ENCODE assay signal across 19 cellular contexts in genomic region chr20:4722993-4723392, GRCh38. TPM values are rescaled to one million over a fixed set of nuclear protein-coding genes. Genes with fewer than 3 reads are reported as not detected.
DNase-seq lines count a peak whose midpoint lies in the region; ATAC-seq and TF ChIP-seq lines count a peak whose summit lies in the region.
"Had no signal": no experiment of that assay in that cellular context is flagged by ENCODE, and none has a peak within 500 bp of the region (broad histone marks: within the 10 kb centered on the region; RNA-seq: fewer than 3 reads in every experiment).

No MANE protein-coding gene starts in this region.

- no peaks in the 10 kb centered on the region for H3K27me3 ChIP-seq in endodermal cell (ENCODE audit: control insufficient read depth, insufficient read depth, low read length, poor library complexity, severe bottlenecking)
- peaks cover 0 to 5% (median 0%) of the 10 kb centered on the region in 3 experiments for H3K27me3 ChIP-seq in neuronal stem cell (ENCODE audit: control insufficient read depth in 3 of 3, insufficient read depth in 3 of 3, low read depth in 1 of 3, low read length in 3 of 3)
- H3K27me3 ChIP-seq in prostate gland (replicated peaks; ENCODE audit: insufficient read depth) = no peaks in the 10 kb centered on the region
- H3K27me3 ChIP-seq: BLaER1 had no signal

- H3K23ac ChIP-seq in neuronal stem cell (ENCODE audit: low read depth, low read length, poor library complexity) = no peak overlapping the region

- TF ChIP-seq CTCF in natural killer cell (IDR thresholded peaks at IDR 0.05) (no peak), endodermal cell (conservative IDR thresholded peaks at IDR 0.05) (no peak), prostate gland (IDR thresholded peaks at IDR 0.05) (no peak)

- H3K9me3 ChIP-seq in endodermal cell (ENCODE audit: control insufficient read depth, low read length) = no peaks in the 10 kb centered on the region
- H3K9me3 ChIP-seq in neuronal stem cell (replicated peaks in 1 of 2; ENCODE audit: control insufficient read depth in 2 of 2, insufficient read depth in 1 of 2, low read depth in 1 of 2, low read length in 2 of 2) = peaks cover 4% of the 10 kb centered on the region in 2 donors
- no peaks in the 10 kb centered on the region for H3K9me3 ChIP-seq in prostate gland
- H3K9me3 ChIP-seq: BLaER1, Caco-2 had no signal

- 86 to 89% methylated on average over 1 to 4 of the region's 4 CpGs for WGBS in endodermal cell (ENCODE audit: insufficient coverage in 1 of 2, insufficient read length in 1 of 2), 2 experiments
- WGBS in neuronal stem cell (ENCODE audit: extremely low coverage in 2 of 2, insufficient read length in 2 of 2, insufficient replicate concordance in 1 of 2), 2 donors = no CpG with 5 or more reads among the region's 4 CpGs
- 72% methylated on average over 4 of the region's 4 CpGs for WGBS in prostate gland

- H2AFZ ChIP-seq in neuronal stem cell (ENCODE audit: low read length) = no peak overlapping the region
- H2AFZ ChIP-seq: GM23248 had no signal

- H3K4me2 ChIP-seq in neuronal stem cell (ENCODE audit: insufficient read depth, low read length, poor library complexity, severe bottlenecking) = no peak overlapping the region
- H3K4me2 ChIP-seq: BLaER1 had no signal

- no peak overlapping the region for H3K27ac Mint-ChIP-seq in natural killer cell treated with Interleukin-12 subunit alpha and Interleukin-12 subunit beta and Interleukin-15 and Interleukin-18, amount 100 ng/mL, for 72 hours
- no peak overlapping the region for H3K27ac Mint-ChIP-seq in natural killer cell
- H3K27ac Mint-ChIP-seq in endodermal cell = peak overlapping the region; percentile 68
- H3K27ac Mint-ChIP-seq: B cell; CD8-positive, alpha-beta T cell had no signal

- H3K27me3 Mint-ChIP-seq in natural killer cell treated with Interleukin-12 subunit alpha and Interleukin-12 subunit beta and Interleukin-15 and Interleukin-18, amount 100 ng/mL, for 72 hours = no peaks in the 10 kb centered on the region
- H3K27me3 Mint-ChIP-seq in natural killer cell (ENCODE audit: low read depth in 2 of 2) (no peaks in the 10 kb centered on the region), endodermal cell (ENCODE audit: insufficient read depth) (no peaks in the 10 kb centered on the region)
- H3K27me3 Mint-ChIP-seq: B cell; CD4-positive, CD25-positive, alpha-beta regulatory T cell had no signal

- no peak overlapping the region for H3K27ac ChIP-seq in endodermal cell (ENCODE audit: low read depth, low read length)
- H3K27ac ChIP-seq in neuronal stem cell (replicated peaks; ENCODE audit: low read length) = no peak overlapping the region
- H3K27ac ChIP-seq in prostate gland = no peak overlapping the region
- H3K27ac ChIP-seq: BLaER1, C4-2B, GM23248 had no signal

- intact Hi-C loops in natural killer cell (cut with micrococcal nuclease) (no loop called here), prostate gland (cut with DNase I) (loop anchor here (5.0 kb wide), 1 partner anchor 616 kb away; no protein-coding TSS in a partner anchor)

- H2BK12ac ChIP-seq in neuronal stem cell (ENCODE audit: low read length) = no peak overlapping the region

- H3K9ac ChIP-seq in endodermal cell (ENCODE audit: extremely low read depth, low read length, poor library complexity, severe bottlenecking) (peak overlapping the region; percentile 70), neuronal stem cell (ENCODE audit: low read depth, low read length, poor library complexity) (no peak overlapping the region)
- H3K9ac ChIP-seq: BLaER1, GM23248 had no signal

- no peak overlapping the region for H4K8ac ChIP-seq in neuronal stem cell (ENCODE audit: low read depth, low read length)

- H3K36me3 Mint-ChIP-seq in natural killer cell treated with Interleukin-12 subunit alpha and Interleukin-12 subunit beta and Interleukin-15 and Interleukin-18, amount 100 ng/mL, for 72 hours = no peaks in the 10 kb centered on the region
- no peaks in the 10 kb centered on the region for H3K36me3 Mint-ChIP-seq in natural killer cell
- no peaks in the 10 kb centered on the region for H3K36me3 Mint-ChIP-seq in endodermal cell (ENCODE audit: low read depth)
- H3K36me3 Mint-ChIP-seq: CD4-positive, CD25-positive, alpha-beta regulatory T cell; CD8-positive, alpha-beta T cell had no signal

- H3K4me3 ChIP-seq in endodermal cell (ENCODE audit: low read length) (peak overlapping the region; percentile 61), neuronal stem cell (ENCODE audit: low read length in 2 of 2) (no peak overlapping the region), prostate gland (no peak overlapping the region)
- H3K4me3 ChIP-seq: BLaER1, GM23248 had no signal

- no peak overlapping the region for H2BK120ac ChIP-seq in neuronal stem cell (ENCODE audit: low read depth, low read length)

- no peak for TF ChIP-seq POLR2A in prostate gland (IDR thresholded peaks at IDR 0.05)

- H3K36me3 ChIP-seq in endodermal cell (ENCODE audit: control insufficient read depth, insufficient read depth, low read length) (no peaks in the 10 kb centered on the region), neuronal stem cell (replicated peaks in 1 of 2; ENCODE audit: control insufficient read depth in 2 of 2, insufficient read depth in 2 of 2, low read length in 2 of 2) (no peaks in the 10 kb centered on the region), prostate gland (no peaks in the 10 kb centered on the region)
- H3K36me3 ChIP-seq: BLaER1 had no signal

- no peak for ATAC-seq in natural killer cell treated with Interleukin-12 subunit alpha and Interleukin-12 subunit beta and Interleukin-15 and Interleukin-18, amount 100 ng/mL, for 72 hours
- ATAC-seq in natural killer cell (no peak), GM21786 (IDR thresholded peaks at IDR 0.05; ENCODE audit: unreplicated experiment) (no peak)
- ATAC-seq: CD8-positive, alpha-beta T cell had no signal

- H4K91ac ChIP-seq in neuronal stem cell (ENCODE audit: low read depth, low read length, poor library complexity) = no peak overlapping the region

- peaks cover 10 to 23% of the 10 kb centered on the region in 2 donors for H3K4me1 Mint-ChIP-seq in natural killer cell treated with Interleukin-12 subunit alpha and Interleukin-12 subunit beta and Interleukin-15 and Interleukin-18, amount 100 ng/mL, for 72 hours (ENCODE audit: low read depth in 2 of 2)
- H3K4me1 Mint-ChIP-seq in natural killer cell (peaks cover 21 to 24% of the 10 kb centered on the region in 2 donors), endodermal cell (peaks cover 26% of the 10 kb centered on the region)

- H3K4me1 ChIP-seq in endodermal cell (ENCODE audit: control insufficient read depth, insufficient read depth, low read length) = peaks cover 11% of the 10 kb centered on the region
- peaks cover 7% of the 10 kb centered on the region in 2 donors for H3K4me1 ChIP-seq in neuronal stem cell (ENCODE audit: control insufficient read depth in 2 of 2, insufficient read depth in 1 of 2, low read depth in 1 of 2, low read length in 2 of 2)
- no peaks in the 10 kb centered on the region for H3K4me1 ChIP-seq in prostate gland (replicated peaks)

- H3K18ac ChIP-seq in neuronal stem cell (ENCODE audit: low read length) = no peak overlapping the region

- H3K14ac ChIP-seq in neuronal stem cell (ENCODE audit: low read length) = peak overlapping the region; percentile 6

- H3K79me1 ChIP-seq in neuronal stem cell (ENCODE audit: low read depth, low read length) = no peaks in the 10 kb centered on the region

- no peak overlapping the region for H3K4ac ChIP-seq in neuronal stem cell (ENCODE audit: low read length)

- no peak overlapping the region for H2BK5ac ChIP-seq in neuronal stem cell (ENCODE audit: low read length)

- H2BK15ac ChIP-seq in neuronal stem cell (ENCODE audit: low read length) = no peak overlapping the region

- DNase-seq in natural killer cell treated with Interleukin-12 subunit alpha and Interleukin-12 subunit beta and Interleukin-15 and Interleukin-18, amount 100 ng/mL, for 72 hours (ENCODE audit: low spot score) = peak; percentile 42
- DNase-seq in natural killer cell = no peak
- no peak for DNase-seq in endodermal cell
- no peak for DNase-seq in neuronal stem cell (ENCODE audit: low spot score)
- no peak for DNase-seq in prostate gland (ENCODE audit: low spot score)
- DNase-seq in HuH-7 (ENCODE audit: low spot score) = no peak
- DNase-seq: 8988T; Caco-2; CD4-positive, CD25-positive, alpha-beta regulatory T cell; CD8-positive, alpha-beta T cell; DMS153; DND-41; GM23248; H7; HCEC 1CT had no signal

- peak overlapping the region; percentile 50 for H2AK5ac ChIP-seq in neuronal stem cell (ENCODE audit: low read depth, low read length)

- H3K9me3 Mint-ChIP-seq in natural killer cell treated with Interleukin-12 subunit alpha and Interleukin-12 subunit beta and Interleukin-15 and Interleukin-18, amount 100 ng/mL, for 72 hours = no peaks in the 10 kb centered on the region
- H3K9me3 Mint-ChIP-seq in natural killer cell = no peaks in the 10 kb centered on the region
- H3K9me3 Mint-ChIP-seq in endodermal cell = peaks cover 1% of the 10 kb centered on the region
- H3K9me3 Mint-ChIP-seq: CD4-positive, CD25-positive, alpha-beta regulatory T cell; CD8-positive, alpha-beta T cell had no signal

- no peak overlapping the region for H3K4me3 Mint-ChIP-seq in natural killer cell treated with Interleukin-12 subunit alpha and Interleukin-12 subunit beta and Interleukin-15 and Interleukin-18, amount 100 ng/mL, for 72 hours
- H3K4me3 Mint-ChIP-seq in natural killer cell = no peak overlapping the region
- H3K4me3 Mint-ChIP-seq in endodermal cell = no peak overlapping the region
- H3K4me3 Mint-ChIP-seq: B cell; CD8-positive, alpha-beta T cell had no signal

RNA-seq across cellular contexts. Expression of gene PRND, which starts 1.3 kb away (rescaled TPM):
- total RNA-seq in natural killer cell treated with Interleukin-12 subunit alpha and Interleukin-12 subunit beta and Interleukin-15 and Interleukin-18, amount 100 ng/mL, for 72 hours = not detected
- not detected for total RNA-seq in natural killer cell
- under 1 TPM; 0.24 to 0.88 TPM for total RNA-seq in endodermal cell
- 0.32 TPM for polyA plus RNA-seq in endodermal cell (2013, experiment 1 of 2)
- polyA plus RNA-seq in endodermal cell (2013, experiment 2 of 2) = 0.21 TPM
- not detected for polyA plus RNA-seq in neuronal stem cell (2013, experiment 1 of 2)
- polyA plus RNA-seq in neuronal stem cell (2013, experiment 2 of 2) = not detected
- 100 to 1,000 TPM in 1 of 2 donors, not detected in 1; 589 TPM for total RNA-seq in prostate gland
- total RNA-seq: B cell; Caco-2; CD4-positive, CD25-positive, alpha-beta regulatory T cell; CD8-positive, alpha-beta T cell; GM23248 had no signal
- polyA plus RNA-seq: GM23248 had no signal

RNA-seq across cellular contexts. Expression of gene PRNP, which starts 36.7 kb away (rescaled TPM):
- total RNA-seq in natural killer cell treated with Interleukin-12 subunit alpha and Interleukin-12 subunit beta and Interleukin-15 and Interleukin-18, amount 100 ng/mL, for 72 hours = 10 to 100 TPM; 51.2 to 63.1 TPM
- total RNA-seq in natural killer cell (100 to 1,000 TPM in 2 of 3 donors, 10 to 100 TPM in 1; 90.4 to 114 (median 109) TPM), endodermal cell (10 to 100 TPM in 1 of 2 donors, 1 to 10 TPM in 1; 9.3 to 14.9 TPM), prostate gland (100 to 1,000 TPM; 115 to 269 TPM)
- polyA plus RNA-seq in endodermal cell (2013, experiment 1 of 2) = 12.3 TPM
- 11.2 TPM for polyA plus RNA-seq in endodermal cell (2013, experiment 2 of 2)
- 7.3 TPM for polyA plus RNA-seq in neuronal stem cell (2013, experiment 1 of 2)
- 7.2 TPM for polyA plus RNA-seq in neuronal stem cell (2013, experiment 2 of 2)
